Comparison of ENCODE assay signal across 10 cellular contexts in the genomic region with DNA sequence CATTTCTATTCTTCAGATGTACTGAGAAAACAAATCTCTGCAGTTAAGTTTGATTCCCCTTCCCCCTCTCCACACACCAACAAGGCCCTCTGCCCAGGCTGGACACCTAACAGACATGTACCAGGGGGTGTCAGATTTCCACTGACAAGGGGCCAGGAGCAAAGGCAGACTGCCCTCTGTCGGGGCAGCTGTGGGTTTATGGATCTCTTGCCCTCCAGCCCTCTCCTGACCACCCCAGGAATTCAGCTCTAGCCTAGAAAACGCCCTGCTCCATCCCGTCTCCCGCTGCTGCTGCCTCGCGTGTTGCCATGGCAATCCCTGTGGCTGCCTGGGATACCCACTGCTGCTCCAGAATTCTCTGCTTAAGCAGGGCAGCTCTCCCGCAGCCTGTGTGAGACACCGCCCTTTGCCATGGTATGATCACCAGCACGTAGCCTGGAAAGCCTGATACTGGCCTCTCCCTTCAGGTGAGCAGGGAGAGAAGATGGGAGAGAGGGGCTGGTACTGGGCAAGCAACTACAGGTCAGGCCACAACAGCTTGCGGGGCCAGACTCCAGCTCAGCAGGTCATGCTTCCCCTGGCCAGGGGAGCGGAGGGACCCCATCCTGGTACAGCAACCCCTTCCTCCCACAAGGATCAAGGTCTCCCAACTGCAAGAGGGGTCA. TPM values are rescaled to one million over a fixed set of nuclear protein-coding genes. Genes with fewer than 3 reads are reported as not detected.
A peak's percentile ranks its signal among the peaks of the same experiment; 100 is the strongest.
DNase-seq lines count a peak whose midpoint lies in the region; ATAC-seq and TF ChIP-seq lines count a peak whose summit lies in the region.
"Had no signal": no experiment of that assay in that cellular context is flagged by ENCODE, and none has a peak within 500 bp of the region (broad histone marks: within the 10 kb centered on the region; RNA-seq: fewer than 3 reads in every experiment).

No MANE protein-coding gene starts in this region.

- no peaks in the 10 kb centered on the region for H4K20me1 ChIP-seq in IMR-90 (ENCODE audit: insufficient read depth, low read length)

- H2AK9ac ChIP-seq in IMR-90 (replicated peaks; ENCODE audit: low read depth, low read length, poor library complexity): no peak overlapping the region

- H3K9me3 Mint-ChIP-seq in WTC11 (no peaks in the 10 kb centered on the region), mesothelial cell of epicardium (no peaks in the 10 kb centered on the region)
- no peaks in the 10 kb centered on the region for H3K9me3 Mint-ChIP-seq in activated CD8-positive, alpha-beta memory T cell treated with anti-CD3 and anti-CD28 coated beads, Interleukin-2, amount 10 ng/mL, durations not matched to agents 7 days and 5 days (ENCODE audit: low read depth)
- H3K9me3 Mint-ChIP-seq: activated T-helper 2 cell treated with anti-CD3 and anti-CD28 coated beads, Interferon-gamma antibody, Interleukin-2, Interleukin-4, amounts not matched to agents 10 μg/mL and 5 μg/mL and 100 μg/mL, durations not matched to agents 14 hours and 24 hours and 36 hours had no signal

- H3K4me3 Mint-ChIP-seq in WTC11 (no peak overlapping the region), mesothelial cell of epicardium (no peak overlapping the region)
- no peak overlapping the region for H3K4me3 Mint-ChIP-seq in activated CD8-positive, alpha-beta memory T cell treated with anti-CD3 and anti-CD28 coated beads, Interleukin-2, amount 10 ng/mL, durations not matched to agents 7 days and 5 days

- peak; percentile 48 for ATAC-seq in IMR-90 (ENCODE audit: low read depth)
- peak; percentile 50 for ATAC-seq in WTC11
- ATAC-seq in heart right ventricle: peak in 5 of 8 donors; percentile 12 to 46 (median 16)
- no peak for ATAC-seq in HG03469 (IDR thresholded peaks at IDR 0.05; ENCODE audit: unreplicated experiment)
- no peak for ATAC-seq in activated CD8-positive, alpha-beta memory T cell treated with anti-CD3 and anti-CD28 coated beads, Interleukin-2, amount 10 ng/mL, durations not matched to agents 7 days and 5 days

- no peaks in the 10 kb centered on the region for H3K36me3 Mint-ChIP-seq in WTC11
- H3K36me3 Mint-ChIP-seq in mesothelial cell of epicardium: no peaks in the 10 kb centered on the region
- no peaks in the 10 kb centered on the region for H3K36me3 Mint-ChIP-seq in activated CD8-positive, alpha-beta memory T cell treated with anti-CD3 and anti-CD28 coated beads, Interleukin-2, amount 10 ng/mL, durations not matched to agents 7 days and 5 days

- no peaks in the 10 kb centered on the region for H3K36me3 ChIP-seq in IMR-90 (ENCODE audit: control insufficient read depth, insufficient read depth, low read length)
- no peaks in the 10 kb centered on the region for H3K36me3 ChIP-seq in heart right ventricle

- TF ChIP-seq RAD21 in IMR-90 (IDR thresholded peaks at IDR 0.05; ENCODE audit: low read length): no peak

- intact Hi-C loops in IMR-90 (cut with micrococcal nuclease): no loop called here
- intact Hi-C loops in heart right ventricle (cut with DNase I): loop anchor here in 1 of 10 donors (5.0 kb wide), 1 partner anchor 496 kb away; no protein-coding TSS in a partner anchor

- in situ Hi-C loops in IMR-90 (cut with MboI; ENCODE audit: low sequenced_read_pairs): no loop called here

- no peak overlapping the region for H3K27ac Mint-ChIP-seq in WTC11
- no peak overlapping the region for H3K27ac Mint-ChIP-seq in mesothelial cell of epicardium
- H3K27ac Mint-ChIP-seq in activated CD8-positive, alpha-beta memory T cell treated with anti-CD3 and anti-CD28 coated beads, Interleukin-2, amount 10 ng/mL, durations not matched to agents 7 days and 5 days: no peak overlapping the region
- H3K27ac Mint-ChIP-seq: activated T-helper 2 cell treated with anti-CD3 and anti-CD28 coated beads, Interferon-gamma antibody, Interleukin-2, Interleukin-4, amounts not matched to agents 10 μg/mL and 5 μg/mL and 100 μg/mL, durations not matched to agents 14 hours and 24 hours and 36 hours had no signal

- H3K4me1 ChIP-seq in IMR-90 (ENCODE audit: control insufficient read depth, insufficient read depth, low read length) (peaks cover 3% of the 10 kb centered on the region; the same call in 1 of the 2 replicates), heart right ventricle (peaks cover 0 to 16% (median 5%) of the 10 kb centered on the region in 9 donors)

- DNase-seq in IMR-90 (peak; percentile 10), WTC11 (ENCODE audit: low spot score) (peak; percentile 61), heart right ventricle (no peak), putamen (ENCODE audit: low spot score) (peak; percentile 53), mesothelial cell of epicardium (ENCODE audit: low spot score in 2 of 2, unreplicated experiment in 2 of 2) (no peak), NCI-H2171 treated with DMSO at 0.1 percent for 48 hours (lab: John Stamatoyannopoulos, UW) (no peak)
- DNase-seq in activated CD8-positive, alpha-beta memory T cell treated with anti-CD3 and anti-CD28 coated beads, Interleukin-2, amount 10 ng/mL, durations not matched to agents 7 days and 5 days: no peak
- DNase-seq: erythroblast had no signal

- WGBS in IMR-90 (ENCODE audit: extremely low coverage in 2 of 2, insufficient read length in 1 of 2), 2 experiments: 10% methylated on average over 3 of the region's 11 CpGs; no CpG with 5 or more reads in 1 of the 2 experiments
- 55 to 59% methylated on average over 11 of the region's 11 CpGs for WGBS in heart right ventricle, 2 donors

- no peak overlapping the region for H4K5ac ChIP-seq in IMR-90 (ENCODE audit: low read depth, low read length)

- H3K27me3 ChIP-seq in IMR-90 (ENCODE audit: control insufficient read depth, insufficient read depth, low read length) (peaks cover 25% of the 10 kb centered on the region; the same call in 1 of the 2 replicates), heart right ventricle (peaks cover 0 to 13% (median 12%) of the 10 kb centered on the region in 7 donors)

- no peak overlapping the region for H2AK5ac ChIP-seq in IMR-90 (ENCODE audit: low read depth, low read length)

- no peak overlapping the region for H2AFZ ChIP-seq in IMR-90 (replicated peaks; ENCODE audit: low read length, poor library complexity)

- CTCF ChIA-PET in IMR-90 (lab: Yijun Ruan, JAX): no interaction called here
- CTCF ChIA-PET in WTC11 (lab: Charles Lee): interaction anchor here (0.5 to 4.6 kb wide), 22 partner anchors 8 to 407 kb away, joined by 3 to 91 read pairs (median 11); partner anchors contain the start of genes APOA5 and ZPR1
- CTCF ChIA-PET in activated CD8-positive, alpha-beta memory T cell treated with anti-CD3 and anti-CD28 coated beads, Interleukin-2, amount 10 ng/mL, durations not matched to agents 7 days and 5 days (lab: Charles Lee): interaction anchor here (1.4 to 3.8 kb wide), 3 partner anchors 12 to 105 kb away, joined by 5 to 29 read pairs (median 7); no protein-coding TSS in a partner anchor

- no peak overlapping the region for H3K9ac ChIP-seq in IMR-90 (ENCODE audit: low read depth, low read length)

- dilution Hi-C loops in IMR-90 (cut with HindIII; ENCODE audit: low sequenced_read_pairs, unreplicated experiment): no loop called here

- H3K79me1 ChIP-seq in IMR-90 (ENCODE audit: low read depth in 1 of 2, low read length in 2 of 2): no peaks in the 10 kb centered on the region

- no peaks in the 10 kb centered on the region for H3K27me3 Mint-ChIP-seq in WTC11 (ENCODE audit: low read depth)
- peaks cover 44% of the 10 kb centered on the region for H3K27me3 Mint-ChIP-seq in mesothelial cell of epicardium (ENCODE audit: low read depth)
- no peaks in the 10 kb centered on the region for H3K27me3 Mint-ChIP-seq in activated CD8-positive, alpha-beta memory T cell treated with anti-CD3 and anti-CD28 coated beads, Interleukin-2, amount 10 ng/mL, durations not matched to agents 7 days and 5 days

- no peak overlapping the region; the same call in 1 of the 2 replicates for H3K14ac ChIP-seq in IMR-90 (replicated peaks; ENCODE audit: low read depth, low read length)

- no peak for TF ChIP-seq POLR2A in IMR-90 (IDR thresholded peaks at IDR 0.05; ENCODE audit: low read depth, low read length)

- H3K27ac ChIP-seq in IMR-90 (ENCODE audit: insufficient read depth, low read length) (no peak overlapping the region), heart right ventricle (no peak overlapping the region)

- H4K91ac ChIP-seq in IMR-90 (ENCODE audit: insufficient read depth, low read depth, low read length): no peak overlapping the region

- no peak overlapping the region for H2BK15ac ChIP-seq in IMR-90 (ENCODE audit: low read depth, low read length)

- no peaks in the 10 kb centered on the region for H3K9me3 ChIP-seq in IMR-90 (ENCODE audit: control insufficient read depth, insufficient read depth, low read length)
- no peaks in the 10 kb centered on the region for H3K9me3 ChIP-seq in heart right ventricle

- H4K8ac ChIP-seq in IMR-90 (ENCODE audit: low read depth in 2 of 2, low read length in 2 of 2): no peak overlapping the region

- H2BK120ac ChIP-seq in IMR-90 (ENCODE audit: low read depth, low read length): no peak overlapping the region

- H3K4ac ChIP-seq in IMR-90 (ENCODE audit: low read depth, low read length): no peak overlapping the region

- POLR2A ChIA-PET in IMR-90 (lab: Charles Lee; ENCODE audit: unreplicated experiment) (no interaction called here), WTC11 (lab: Charles Lee) (no interaction called here)

- H3K23ac ChIP-seq in IMR-90 (ENCODE audit: low read depth, low read length): no peak overlapping the region

- H2BK5ac ChIP-seq in IMR-90 (ENCODE audit: low read depth, low read length, poor library complexity, severe bottlenecking): no peak overlapping the region

- no peak for TF ChIP-seq CTCF in IMR-90 (conservative IDR thresholded peaks at IDR 0.05; ENCODE audit: low read depth, low read length)
- TF ChIP-seq CTCF in WTC11 (IDR thresholded peaks at IDR 0.05): no peak
- TF ChIP-seq CTCF in heart right ventricle (IDR thresholded peaks at IDR 0.05): no peak
- TF ChIP-seq CTCF in mesothelial cell of epicardium (IDR thresholded peaks at IDR 0.05; ENCODE audit: unreplicated experiment): no peak

- H3K9me1 ChIP-seq in IMR-90 (ENCODE audit: insufficient read depth, low read length): no peaks in the 10 kb centered on the region

- no peak overlapping the region for H2BK20ac ChIP-seq in IMR-90 (ENCODE audit: low read depth, low read length)

- no TSS peak for BruUV-seq in IMR-90 (replicated peaks; lab: Mats Ljungman, UMichigan)

- H3K18ac ChIP-seq in IMR-90 (ENCODE audit: low read depth, low read length): no peak overlapping the region

- H3K4me3 ChIP-seq in IMR-90 (ENCODE audit: insufficient read depth, low read depth, low read length): no peak overlapping the region
- H3K4me3 ChIP-seq in heart right ventricle: no peak overlapping the region

- H3K4me1 Mint-ChIP-seq in WTC11 (peaks cover 39% of the 10 kb centered on the region), mesothelial cell of epicardium (peaks cover 3% of the 10 kb centered on the region)
- peaks cover 12% of the 10 kb centered on the region for H3K4me1 Mint-ChIP-seq in activated CD8-positive, alpha-beta memory T cell treated with anti-CD3 and anti-CD28 coated beads, Interleukin-2, amount 10 ng/mL, durations not matched to agents 7 days and 5 days

- no peak overlapping the region for H3K56ac ChIP-seq in IMR-90 (ENCODE audit: extremely low read depth, insufficient read depth, low read length)

- H3K4me2 ChIP-seq in IMR-90 (ENCODE audit: low read depth, low read length): no peak overlapping the region

RNA-seq across cellular contexts. Expression of gene BUD13, which starts 41.6 kb away (rescaled TPM):
- total RNA-seq in IMR-90 (2012; rRNA removed) (14.0 and 16.4 TPM in 2 replicates), WTC11 (2021) (20.7 to 24.6 TPM (median 22.4 TPM) in 3 replicates), heart right ventricle (1 to 10 TPM; 6.1 to 9.2 (median 7.0) TPM), mesothelial cell of epicardium (21.2 to 22.2 TPM (median 21.4 TPM) in 3 replicates)
- polyA plus RNA-seq in IMR-90 (2012; rRNA removed) (11.2 and 11.9 TPM in 2 replicates), heart right ventricle (1 to 10 TPM; 6.3 to 7.1 TPM)
- polyA plus RNA-seq in IMR-90 (2012; cell fraction: cytosol; rRNA removed): 3.8 and 11.5 TPM in 2 replicates
- 5.2 and 15.2 TPM in 2 replicates for polyA plus RNA-seq in IMR-90 (2012; cell fraction: nucleus; rRNA removed; ENCODE audit: low replicate concordance)
- total RNA-seq in activated CD8-positive, alpha-beta memory T cell treated with anti-CD3 and anti-CD28 coated beads, Interleukin-2, amount 10 ng/mL, durations not matched to agents 7 days and 5 days: 10 to 100 TPM; 35.2 to 40.2 TPM

RNA-seq across cellular contexts. Expression of gene ZPR1, which starts 56.6 kb away (rescaled TPM):
- total RNA-seq in IMR-90 (2012; rRNA removed): 52.0 and 53.9 TPM in 2 replicates
- 38.5 and 40.8 TPM in 2 replicates for polyA plus RNA-seq in IMR-90 (2012; rRNA removed)
- 23.7 and 31.3 TPM in 2 replicates for polyA plus RNA-seq in IMR-90 (2012; cell fraction: cytosol; rRNA removed)
- 17.8 and 38.4 TPM in 2 replicates for polyA plus RNA-seq in IMR-90 (2012; cell fraction: nucleus; rRNA removed; ENCODE audit: low replicate concordance)
- total RNA-seq in WTC11 (2021): 55.2 to 59.6 TPM (median 56.6 TPM) in 3 replicates
- 10 to 100 TPM; 17.3 to 32.9 (median 22.6) TPM for total RNA-seq in heart right ventricle
- 10 to 100 TPM in 1 of 2 donors, 1 to 10 TPM in 1; 5.5 to 44.7 TPM for polyA plus RNA-seq in heart right ventricle
- 39.1 to 41.5 TPM (median 40.9 TPM) in 3 replicates for total RNA-seq in mesothelial cell of epicardium
- 10 to 100 TPM; 66.6 to 72.1 TPM for total RNA-seq in activated CD8-positive, alpha-beta memory T cell treated with anti-CD3 and anti-CD28 coated beads, Interleukin-2, amount 10 ng/mL, durations not matched to agents 7 days and 5 days

Comparison
In these comparisons a context has a peak if more than half of its experiments do, and no peak if none do; other contexts are left out.
1. ATAC-seq: peak in IMR-90 (single experiment), WTC11 (single experiment) and heart right ventricle (5 of 8); none in HG03469 (single experiment) and activated CD8-positive, alpha-beta memory T cell treated with anti-CD3 and anti-CD28 coated beads, Interleukin-2, amount 10 ng/mL, durations not matched to agents 7 days and 5 days (single experiment).
2. DNase-seq: peak in IMR-90 (single experiment), WTC11 (single experiment) and putamen (single experiment); none in heart right ventricle (0 of 2), mesothelial cell of epicardium (0 of 2), activated CD8-positive, alpha-beta memory T cell treated with anti-CD3 and anti-CD28 coated beads, Interleukin-2, amount 10 ng/mL, durations not matched to agents 7 days and 5 days (single experiment) and NCI-H2171 treated with DMSO at 0.1 percent for 48 hours (single experiment).